1 cellular context compared by ENCODE assay signal in the genomic region with DNA sequence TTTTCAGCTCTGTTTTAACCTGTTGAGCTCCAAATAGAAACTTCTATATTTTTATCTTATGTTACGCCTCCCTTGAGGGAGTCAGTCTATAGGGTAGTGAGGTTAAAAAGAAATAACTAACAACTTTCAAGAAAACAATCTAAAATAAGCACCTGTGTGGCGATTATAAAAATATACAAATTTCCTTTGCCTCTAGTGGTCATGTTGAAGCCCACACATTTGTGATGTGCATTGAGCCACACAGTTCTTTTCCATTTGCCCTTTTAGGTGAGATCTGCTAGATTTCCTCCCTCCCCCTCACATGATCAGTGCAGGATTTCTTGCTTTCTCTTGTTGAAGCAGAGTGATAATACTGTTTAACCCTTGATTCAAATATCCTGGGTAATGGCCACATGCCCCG.
TF ChIP-seq lines count a peak whose summit lies in the region.

No MANE protein-coding gene starts in this region.

TF ChIP-seq in WTC11, 78 proteins besides CTCF, POLR2A, EP300 and RAD21 (continued from another document):
- TF ChIP-seq ZNF512 (CRISPR knock-in tag; IDR thresholded peaks at IDR 0.05; ENCODE audit: borderline replicate concordance) (no peak), E2F4 (CRISPR knock-in tag; IDR thresholded peaks at IDR 0.05; ENCODE audit: borderline replicate concordance, low read depth) (no peak), ZNF317 (CRISPR knock-in tag; IDR thresholded peaks at IDR 0.05; ENCODE audit: borderline replicate concordance, low read depth) (no peak)
